24 cellular contexts compared by ENCODE assay signal in the genomic region with DNA sequence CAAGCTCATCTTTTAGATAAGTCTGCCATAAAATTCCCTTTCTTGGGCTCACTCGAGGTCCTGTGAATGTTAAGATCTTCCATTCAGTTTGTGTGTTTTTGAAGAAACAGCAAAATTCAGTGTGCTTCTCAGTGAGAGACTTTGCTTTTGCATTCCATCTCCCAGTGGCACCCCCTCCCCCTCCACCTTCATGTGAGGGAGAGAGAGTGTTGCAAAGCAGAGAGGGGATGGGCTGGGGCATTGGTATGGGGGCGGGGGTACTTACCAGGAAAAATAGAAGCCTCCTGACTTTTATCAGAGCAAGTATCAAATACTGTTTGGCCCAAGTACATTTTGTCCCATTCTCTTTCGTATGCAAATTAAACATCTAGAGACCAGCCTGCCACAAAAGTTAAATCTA. TPM values are rescaled to one million over a fixed set of nuclear protein-coding genes. Genes with fewer than 3 reads are reported as not detected.
DNase-seq lines count a peak whose midpoint lies in the region; ATAC-seq and TF ChIP-seq lines count a peak whose summit lies in the region.
"Had no signal": no experiment of that assay in that cellular context is flagged by ENCODE, and none has a peak within 500 bp of the region (broad histone marks: within the 10 kb centered on the region; RNA-seq: fewer than 3 reads in every experiment).

No MANE protein-coding gene starts in this region.

- TF ChIP-seq CTCF in GM23338 (conservative IDR thresholded peaks at IDR 0.05; ENCODE audit: low read depth in 2 of 2), result no peak
- TF ChIP-seq CTCF in mesothelial cell of epicardium (IDR thresholded peaks at IDR 0.05; ENCODE audit: unreplicated experiment), result no peak
- no peak for TF ChIP-seq CTCF in mucosa of descending colon (IDR thresholded peaks at IDR 0.05)

- H3K79me2 ChIP-seq in GM23338 (replicated peaks; ENCODE audit: insufficient read depth) (no peaks in the 10 kb centered on the region), mesendoderm (ENCODE audit: control insufficient read depth, insufficient read depth, low read length) (no peaks in the 10 kb centered on the region)

- H2BK120ac ChIP-seq in mesendoderm (ENCODE audit: low read depth, low read length), result no peak overlapping the region

- H3K27ac ChIP-seq in GM23338 (ENCODE audit: low read depth), result no peak overlapping the region
- no peak overlapping the region for H3K27ac ChIP-seq in mesendoderm (ENCODE audit: low read depth, low read length)
- no peak overlapping the region for H3K27ac ChIP-seq in substantia nigra (ENCODE audit: low read depth, low read length, poor library complexity, severe bottlenecking)
- H3K27ac ChIP-seq: BLaER1, RWPE1 had no signal

- H3K79me1 ChIP-seq in mesendoderm (ENCODE audit: low read length), result no peaks in the 10 kb centered on the region

- no peak overlapping the region for H2AK5ac ChIP-seq in mesendoderm (ENCODE audit: low read length)

- no peak overlapping the region for H3K18ac ChIP-seq in mesendoderm (ENCODE audit: low read length)

- H3K27me3 Mint-ChIP-seq in GM23338 (ENCODE audit: insufficient read depth, low read depth, poor library complexity), result peaks cover 3% of the 10 kb centered on the region
- H3K27me3 Mint-ChIP-seq in mesothelial cell of epicardium (ENCODE audit: low read depth), result peaks cover 8% of the 10 kb centered on the region

- H3K4me2 ChIP-seq in GM23338, result peak overlapping the region; percentile 56
- no peak overlapping the region for H3K4me2 ChIP-seq in mesendoderm (ENCODE audit: low read length)
- H3K4me2 ChIP-seq: BLaER1 had no signal

- peak overlapping the region; percentile 57 for H3K4me3 Mint-ChIP-seq in GM23338
- H3K4me3 Mint-ChIP-seq in mesothelial cell of epicardium, result no peak overlapping the region
- H3K4me3 Mint-ChIP-seq: CD8-positive, alpha-beta memory T cell; HFFc6; IgD-negative memory B cell had no signal

- H3K9me3 Mint-ChIP-seq in GM23338 (no peaks in the 10 kb centered on the region), mesothelial cell of epicardium (peaks cover 3% of the 10 kb centered on the region)
- H3K9me3 Mint-ChIP-seq: CD8-positive, alpha-beta memory T cell; HFFc6 had no signal

- H3K4me3 ChIP-seq in GM23338 (0 out of 2 replicates have a peak overlapping the region, but pooled peaks have one; percentile 23), iPS-18c (ENCODE audit: insufficient read depth, low read depth, low read length) (peak overlapping the region; percentile 22; the same call in 1 of the 2 replicates), mesendoderm (ENCODE audit: low read length) (no peak overlapping the region), mucosa of descending colon (no peak overlapping the region)
- H3K4me3 ChIP-seq: BLaER1, GM12878, GM23248 had no signal

- no CpG with 5 or more reads among the region's 3 CpGs for WGBS in mesendoderm (ENCODE audit: extremely low coverage, insufficient coverage, low lambda C conversion rate)

- H3K4me1 ChIP-seq in GM23338 (ENCODE audit: insufficient read depth) (peaks cover 24% of the 10 kb centered on the region), mesendoderm (ENCODE audit: control insufficient read depth, low read depth, low read length) (peaks cover 7% of the 10 kb centered on the region), mucosa of descending colon (ENCODE audit: low read depth) (no peaks in the 10 kb centered on the region)

- H2BK15ac ChIP-seq in mesendoderm (replicated peaks; ENCODE audit: low read depth), result no peak overlapping the region

- DNase-seq in GM23338 (ENCODE audit: low spot score) (peak; percentile 53), astrocyte of the hippocampus (ENCODE audit: low read depth, low spot score) (peak; percentile 35), mesendoderm (peak; percentile 45), mesothelial cell of epicardium (ENCODE audit: low spot score in 2 of 2, unreplicated experiment in 2 of 2) (no peak), substantia nigra (lab: John Stamatoyannopoulos, UW) (no peak), mucosa of descending colon (no peak), ecto neural progenitor cell (ENCODE audit: low spot score) (no peak)
- DNase-seq: CD8-positive, alpha-beta memory T cell; DMS79 treated with DMSO at 0.1 percent for 48 hours; HFFc6; NCI-H1105; NCI-H1694 treated with DMSO at 0.1 percent for 48 hours; NCI-H2107; NCI-H748 treated with DMSO at 0.1 percent for 48 hours; PC-3 had no signal

- H2AFZ ChIP-seq in GM23338, result peak overlapping the region; percentile 20; the same call in 1 of the 2 replicates

- H3K23ac ChIP-seq in mesendoderm (ENCODE audit: low read length), result no peak overlapping the region

- H4K5ac ChIP-seq in mesendoderm (ENCODE audit: low read length), result no peak overlapping the region

- H3K27ac Mint-ChIP-seq in GM23338 (peak overlapping the region; percentile 46; the same call in 1 of the 2 replicates), mesothelial cell of epicardium (no peak overlapping the region)
- H3K27ac Mint-ChIP-seq: CD8-positive, alpha-beta memory T cell; HFFc6 had no signal

- no peak overlapping the region for H2BK5ac ChIP-seq in mesendoderm (ENCODE audit: low read length)

- peaks cover 24% of the 10 kb centered on the region for H3K4me1 Mint-ChIP-seq in GM23338
- H3K4me1 Mint-ChIP-seq in mesothelial cell of epicardium, result peaks cover 4% of the 10 kb centered on the region
- H3K4me1 Mint-ChIP-seq: CD8-positive, alpha-beta memory T cell; IgD-negative memory B cell had no signal

- H3K9ac ChIP-seq in mesendoderm (ENCODE audit: low read length), result no peak overlapping the region
- H3K9ac ChIP-seq: BLaER1, GM23248 had no signal

- no peaks in the 10 kb centered on the region for H3K27me3 ChIP-seq in GM23338 (ENCODE audit: insufficient read depth)
- no peaks in the 10 kb centered on the region for H3K27me3 ChIP-seq in mesendoderm (ENCODE audit: insufficient read depth, low read length, poor library complexity)
- H3K27me3 ChIP-seq: BLaER1 had no signal

- no peaks in the 10 kb centered on the region for H4K20me1 ChIP-seq in GM23338 (replicated peaks; ENCODE audit: insufficient read depth)
- H4K20me1 ChIP-seq: BLaER1 had no signal

- H3K36me3 Mint-ChIP-seq in GM23338 (ENCODE audit: low read depth), result no peaks in the 10 kb centered on the region
- no peaks in the 10 kb centered on the region for H3K36me3 Mint-ChIP-seq in mesothelial cell of epicardium
- H3K36me3 Mint-ChIP-seq: CD8-positive, alpha-beta memory T cell; IgD-negative memory B cell had no signal

- no peak overlapping the region for H3K4ac ChIP-seq in mesendoderm (ENCODE audit: low read depth, low read length)

- no peak overlapping the region for H4K8ac ChIP-seq in mesendoderm (ENCODE audit: low read depth, low read length)

- no peak overlapping the region for H3K56ac ChIP-seq in mesendoderm (ENCODE audit: low read length)

- no peaks in the 10 kb centered on the region for H3K9me3 ChIP-seq in iPS-18c (ENCODE audit: control insufficient read depth, insufficient read depth, low read length)
- H3K9me3 ChIP-seq in mucosa of descending colon, result no peaks in the 10 kb centered on the region
- H3K9me3 ChIP-seq: BLaER1 had no signal

- H3K36me3 ChIP-seq in GM23338 (ENCODE audit: insufficient read depth) (no peaks in the 10 kb centered on the region), mesendoderm (ENCODE audit: control insufficient read depth, insufficient read depth, low read length) (no peaks in the 10 kb centered on the region), mucosa of descending colon (ENCODE audit: low read depth) (no peaks in the 10 kb centered on the region)
- H3K36me3 ChIP-seq: BLaER1 had no signal

- intact Hi-C loops in mucosa of descending colon (cut with DNase I, micrococcal nuclease), result no loop called here

- H3F3A ChIP-seq in GM23338 (replicated peaks; ENCODE audit: low read depth), result no peaks in the 10 kb centered on the region

- H3K9me2 ChIP-seq in GM23338 (ENCODE audit: insufficient read depth), result 0 out of 2 replicates have a peak, but pooled peaks cover 2% of the 10 kb centered on the region

- ATAC-seq in GM23338 (peak; percentile 94), mucosa of descending colon (no peak)
- ATAC-seq: GM12878, PC-3 had no signal

TF ChIP-seq in GM23338, 12 proteins besides CTCF, POLR2A, EP300 and RAD21 (continues in another document):
- TF ChIP-seq CREB1 (CRISPR knock-in tag; IDR thresholded peaks at IDR 0.05; ENCODE audit: low read depth) (no peak), ZNF331 (CRISPR knock-in tag; IDR thresholded peaks at IDR 0.05; ENCODE audit: low read depth) (no peak), EZH2phosphoT487 (IDR thresholded peaks at IDR 0.05; ENCODE audit: unreplicated experiment) (no peak), POLR2AphosphoS5 (IDR thresholded peaks at IDR 0.05; ENCODE audit: low read depth) (no peak), ZNF114 (CRISPR knock-in tag; IDR thresholded peaks at IDR 0.05) (no peak), JUNB (IDR thresholded peaks at IDR 0.05; ENCODE audit: unreplicated experiment) (no peak), EZH2 (IDR thresholded peaks at IDR 0.05; ENCODE audit: low read depth, unreplicated experiment) (no peak), NANOG (IDR thresholded peaks at IDR 0.05; ENCODE audit: borderline replicate concordance) (no peak), STAT1 (IDR thresholded peaks at IDR 0.05; ENCODE audit: unreplicated experiment) (no peak)
- TF ChIP-seq, protein P1, sequence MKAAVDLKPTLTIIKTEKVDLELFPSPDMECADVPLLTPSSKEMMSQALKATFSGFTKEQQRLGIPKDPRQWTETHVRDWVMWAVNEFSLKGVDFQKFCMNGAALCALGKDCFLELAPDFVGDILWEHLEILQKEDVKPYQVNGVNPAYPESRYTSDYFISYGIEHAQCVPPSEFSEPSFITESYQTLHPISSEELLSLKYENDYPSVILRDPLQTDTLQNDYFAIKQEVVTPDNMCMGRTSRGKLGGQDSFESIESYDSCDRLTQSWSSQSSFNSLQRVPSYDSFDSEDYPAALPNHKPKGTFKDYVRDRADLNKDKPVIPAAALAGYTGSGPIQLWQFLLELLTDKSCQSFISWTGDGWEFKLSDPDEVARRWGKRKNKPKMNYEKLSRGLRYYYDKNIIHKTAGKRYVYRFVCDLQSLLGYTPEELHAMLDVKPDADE (IDR thresholded peaks at IDR 0.05), result no peak

RNA-seq across cellular contexts. Expression of a gene that starts 3.7 kb away (rescaled TPM):
- not detected in 2 replicates for total RNA-seq in GM23338 (2014; rRNA removed; shearing (Covaris generic))
- polyA plus RNA-seq in GM23338 (2016; fragmentation: Nextera tagmentation; extraction: Ambion mirVana), result not detected in 2 replicates
- polyA plus RNA-seq in mesendoderm (2013, experiment 1 of 2), result not detected
- not detected for polyA plus RNA-seq in mesendoderm (2013, experiment 2 of 2)
- total RNA-seq in mesothelial cell of epicardium (not detected in 3 replicates), mucosa of descending colon (not detected)
- total RNA-seq: A172; CD8-positive, alpha-beta memory T cell; G401; GM12878; GM23248; HFFc6; LHCN-M2; PC-3 had no signal
- polyA plus RNA-seq: CD8-positive, alpha-beta memory T cell; GM12878; IgD-negative memory B cell had no signal

Comparison
In these comparisons a context has a peak if more than half of its experiments do, and no peak if none do; other contexts are left out.
1. DNase-seq: peak in GM23338 (single experiment), astrocyte of the hippocampus (single experiment) and mesendoderm (single experiment); none in mesothelial cell of epicardium (0 of 2), substantia nigra (0 of 49), mucosa of descending colon (0 of 3) and ecto neural progenitor cell (single experiment).
2. H3K4me3 ChIP-seq: peak in GM23338 (single experiment) and iPS-18c (single experiment); none in mesendoderm (single experiment) and mucosa of descending colon (single experiment).